1 cellular context compared by ENCODE assay signal in the genomic region with DNA sequence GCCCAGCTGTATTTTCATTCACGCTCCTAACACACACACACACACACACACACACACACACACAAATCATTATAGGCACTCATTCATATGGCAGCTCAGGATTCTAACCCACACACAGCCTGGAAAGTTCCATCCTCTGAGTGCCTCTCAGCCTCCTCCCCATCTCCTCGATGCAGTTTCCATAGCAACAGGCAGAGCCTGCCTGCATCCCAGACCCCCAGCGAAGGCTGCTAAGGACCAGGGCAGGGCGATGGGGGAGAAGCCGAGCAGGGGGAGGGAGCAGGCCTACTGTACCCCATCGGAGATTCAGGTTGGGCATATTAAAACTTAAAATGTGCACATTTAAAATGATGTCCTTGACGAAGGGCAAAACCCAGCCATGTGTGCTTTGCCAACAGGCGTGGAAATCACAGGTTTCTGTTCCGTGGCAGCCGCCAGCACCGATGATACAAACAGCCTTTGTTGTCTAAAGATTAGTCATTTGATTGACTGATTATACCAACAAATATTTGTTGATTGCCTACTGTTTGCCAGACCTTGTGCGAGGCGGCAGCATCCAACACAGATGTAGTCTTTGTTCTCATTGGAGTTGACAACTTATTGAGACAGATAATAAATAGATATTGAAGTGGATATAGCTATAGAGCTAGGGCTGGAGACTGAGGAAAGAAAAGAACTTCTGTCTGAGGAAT.
TF ChIP-seq lines count a peak whose summit lies in the region.

No MANE protein-coding gene starts in this region.

TF ChIP-seq in HepG2, 621 proteins besides CTCF, POLR2A, EP300 and RAD21 (continued from another document and continues in another):
- TF ChIP-seq FUBP1 (CRISPR knock-in tag; IDR thresholded peaks at IDR 0.05; ENCODE audit: borderline replicate concordance) (no peak), ZMYM2 (CRISPR knock-in tag; IDR thresholded peaks at IDR 0.05) (no peak), ZMAT5 (CRISPR knock-in tag; IDR thresholded peaks at IDR 0.05; ENCODE audit: borderline replicate concordance, low read depth) (no peak), PAF1 (CRISPR knock-in tag; IDR thresholded peaks at IDR 0.05) (no peak), ZNF484 (CRISPR knock-in tag; IDR thresholded peaks at IDR 0.05; ENCODE audit: borderline replicate concordance, low read depth) (no peak), SPEN (CRISPR knock-in tag; IDR thresholded peaks at IDR 0.05; ENCODE audit: low read depth) (no peak), ZNF607 (CRISPR knock-in tag; IDR thresholded peaks at IDR 0.05; ENCODE audit: borderline replicate concordance) (no peak), MIER2 (CRISPR knock-in tag; IDR thresholded peaks at IDR 0.05) (no peak), GTF3A (CRISPR knock-in tag; conservative IDR thresholded peaks at IDR 0.05) (no peak), KLF13 (CRISPR knock-in tag; IDR thresholded peaks at IDR 0.05) (no peak), SSRP1 (CRISPR knock-in tag; IDR thresholded peaks at IDR 0.05) (no peak), ZNF253 (CRISPR knock-in tag; IDR thresholded peaks at IDR 0.05; ENCODE audit: borderline replicate concordance) (no peak), ZFX (CRISPR knock-in tag; IDR thresholded peaks at IDR 0.05; ENCODE audit: low read depth) (no peak), ZNF276 (CRISPR knock-in tag; IDR thresholded peaks at IDR 0.05; ENCODE audit: low read depth) (no peak), HOMEZ (CRISPR knock-in tag; IDR thresholded peaks at IDR 0.05; ENCODE audit: low read depth) (no peak), ZNF17 (CRISPR knock-in tag; IDR thresholded peaks at IDR 0.05) (no peak), KDM3A (CRISPR knock-in tag; IDR thresholded peaks at IDR 0.05; ENCODE audit: low read depth) (no peak), MYPOP (CRISPR knock-in tag; IDR thresholded peaks at IDR 0.05) (no peak), MAF1 (CRISPR knock-in tag; IDR thresholded peaks at IDR 0.05; ENCODE audit: borderline replicate concordance) (no peak), ZNF589 (CRISPR knock-in tag; conservative IDR thresholded peaks at IDR 0.05) (no peak), RFXAP (CRISPR knock-in tag; IDR thresholded peaks at IDR 0.05; ENCODE audit: borderline replicate concordance) (no peak), IKZF4 (CRISPR knock-in tag; IDR thresholded peaks at IDR 0.05; ENCODE audit: borderline replicate concordance, low read depth, not compliant biosample characterization) (no peak), ZNF232 (CRISPR knock-in tag; IDR thresholded peaks at IDR 0.05; ENCODE audit: borderline replicate concordance) (no peak)
- TF ChIP-seq, protein P1, sequence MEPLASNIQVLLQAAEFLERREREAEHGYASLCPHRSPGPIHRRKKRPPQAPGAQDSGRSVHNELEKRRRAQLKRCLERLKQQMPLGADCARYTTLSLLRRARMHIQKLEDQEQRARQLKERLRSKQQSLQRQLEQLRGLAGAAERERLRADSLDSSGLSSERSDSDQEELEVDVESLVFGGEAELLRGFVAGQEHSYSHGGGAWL (CRISPR knock-in tag; IDR thresholded peaks at IDR 0.05), result no peak
- TF ChIP-seq, protein P2, sequence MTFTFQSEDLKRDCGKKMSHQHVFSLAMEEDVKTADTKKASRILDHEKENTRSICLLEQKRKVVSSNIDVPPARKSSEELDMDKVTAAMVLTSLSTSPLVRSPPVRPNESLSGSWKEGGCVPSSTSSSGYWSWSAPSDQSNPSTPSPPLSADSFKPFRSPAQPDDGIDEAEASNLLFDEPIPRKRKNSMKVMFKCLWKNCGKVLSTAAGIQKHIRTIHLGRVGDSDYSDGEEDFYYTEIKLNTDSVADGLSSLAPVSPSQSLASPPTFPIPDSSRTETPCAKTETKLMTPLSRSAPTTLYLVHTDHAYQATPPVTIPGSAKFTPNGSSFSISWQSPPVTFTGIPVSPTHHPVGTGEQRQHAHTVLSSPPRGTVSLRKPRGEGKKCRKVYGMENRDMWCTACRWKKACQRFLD (CRISPR knock-in tag; IDR thresholded peaks at IDR 0.05; ENCODE audit: borderline replicate concordance), result no peak
- TF ChIP-seq, protein P3, sequence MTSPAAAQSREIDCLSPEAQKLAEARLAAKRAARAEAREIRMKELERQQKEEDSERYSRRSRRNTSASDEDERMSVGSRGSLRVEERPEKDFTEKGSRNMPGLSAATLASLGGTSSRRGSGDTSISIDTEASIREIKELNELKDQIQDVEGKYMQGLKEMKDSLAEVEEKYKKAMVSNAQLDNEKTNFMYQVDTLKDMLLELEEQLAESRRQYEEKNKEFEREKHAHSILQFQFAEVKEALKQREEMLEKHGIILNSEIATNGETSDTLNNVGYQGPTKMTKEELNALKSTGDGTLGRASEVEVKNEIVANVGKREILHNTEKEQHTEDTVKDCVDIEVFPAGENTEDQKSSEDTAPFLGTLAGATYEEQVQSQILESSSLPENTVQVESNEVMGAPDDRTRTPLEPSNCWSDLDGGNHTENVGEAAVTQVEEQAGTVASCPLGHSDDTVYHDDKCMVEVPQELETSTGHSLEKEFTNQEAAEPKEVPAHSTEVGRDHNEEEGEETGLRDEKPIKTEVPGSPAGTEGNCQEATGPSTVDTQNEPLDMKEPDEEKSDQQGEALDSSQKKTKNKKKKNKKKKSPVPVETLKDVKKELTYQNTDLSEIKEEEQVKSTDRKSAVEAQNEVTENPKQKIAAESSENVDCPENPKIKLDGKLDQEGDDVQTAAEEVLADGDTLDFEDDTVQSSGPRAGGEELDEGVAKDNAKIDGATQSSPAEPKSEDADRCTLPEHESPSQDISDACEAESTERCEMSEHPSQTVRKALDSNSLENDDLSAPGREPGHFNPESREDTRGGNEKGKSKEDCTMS (CRISPR knock-in tag; conservative IDR thresholded peaks at IDR 0.05), result no peak
- TF ChIP-seq, protein P4, sequence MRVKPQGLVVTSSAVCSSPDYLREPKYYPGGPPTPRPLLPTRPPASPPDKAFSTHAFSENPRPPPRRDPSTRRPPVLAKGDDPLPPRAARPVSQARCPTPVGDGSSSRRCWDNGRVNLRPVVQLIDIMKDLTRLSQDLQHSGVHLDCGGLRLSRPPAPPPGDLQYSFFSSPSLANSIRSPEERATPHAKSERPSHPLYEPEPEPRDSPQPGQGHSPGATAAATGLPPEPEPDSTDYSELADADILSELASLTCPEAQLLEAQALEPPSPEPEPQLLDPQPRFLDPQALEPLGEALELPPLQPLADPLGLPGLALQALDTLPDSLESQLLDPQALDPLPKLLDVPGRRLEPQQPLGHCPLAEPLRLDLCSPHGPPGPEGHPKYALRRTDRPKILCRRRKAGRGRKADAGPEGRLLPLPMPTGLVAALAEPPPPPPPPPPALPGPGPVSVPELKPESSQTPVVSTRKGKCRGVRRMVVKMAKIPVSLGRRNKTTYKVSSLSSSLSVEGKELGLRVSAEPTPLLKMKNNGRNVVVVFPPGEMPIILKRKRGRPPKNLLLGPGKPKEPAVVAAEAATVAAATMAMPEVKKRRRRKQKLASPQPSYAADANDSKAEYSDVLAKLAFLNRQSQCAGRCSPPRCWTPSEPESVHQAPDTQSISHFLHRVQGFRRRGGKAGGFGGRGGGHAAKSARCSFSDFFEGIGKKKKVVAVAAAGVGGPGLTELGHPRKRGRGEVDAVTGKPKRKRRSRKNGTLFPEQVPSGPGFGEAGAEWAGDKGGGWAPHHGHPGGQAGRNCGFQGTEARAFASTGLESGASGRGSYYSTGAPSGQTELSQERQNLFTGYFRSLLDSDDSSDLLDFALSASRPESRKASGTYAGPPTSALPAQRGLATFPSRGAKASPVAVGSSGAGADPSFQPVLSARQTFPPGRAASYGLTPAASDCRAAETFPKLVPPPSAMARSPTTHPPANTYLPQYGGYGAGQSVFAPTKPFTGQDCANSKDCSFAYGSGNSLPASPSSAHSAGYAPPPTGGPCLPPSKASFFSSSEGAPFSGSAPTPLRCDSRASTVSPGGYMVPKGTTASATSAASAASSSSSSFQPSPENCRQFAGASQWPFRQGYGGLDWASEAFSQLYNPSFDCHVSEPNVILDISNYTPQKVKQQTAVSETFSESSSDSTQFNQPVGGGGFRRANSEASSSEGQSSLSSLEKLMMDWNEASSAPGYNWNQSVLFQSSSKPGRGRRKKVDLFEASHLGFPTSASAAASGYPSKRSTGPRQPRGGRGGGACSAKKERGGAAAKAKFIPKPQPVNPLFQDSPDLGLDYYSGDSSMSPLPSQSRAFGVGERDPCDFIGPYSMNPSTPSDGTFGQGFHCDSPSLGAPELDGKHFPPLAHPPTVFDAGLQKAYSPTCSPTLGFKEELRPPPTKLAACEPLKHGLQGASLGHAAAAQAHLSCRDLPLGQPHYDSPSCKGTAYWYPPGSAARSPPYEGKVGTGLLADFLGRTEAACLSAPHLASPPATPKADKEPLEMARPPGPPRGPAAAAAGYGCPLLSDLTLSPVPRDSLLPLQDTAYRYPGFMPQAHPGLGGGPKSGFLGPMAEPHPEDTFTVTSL (CRISPR knock-in tag; IDR thresholded peaks at IDR 0.05; ENCODE audit: borderline replicate concordance), result no peak
- TF ChIP-seq, protein P5, sequence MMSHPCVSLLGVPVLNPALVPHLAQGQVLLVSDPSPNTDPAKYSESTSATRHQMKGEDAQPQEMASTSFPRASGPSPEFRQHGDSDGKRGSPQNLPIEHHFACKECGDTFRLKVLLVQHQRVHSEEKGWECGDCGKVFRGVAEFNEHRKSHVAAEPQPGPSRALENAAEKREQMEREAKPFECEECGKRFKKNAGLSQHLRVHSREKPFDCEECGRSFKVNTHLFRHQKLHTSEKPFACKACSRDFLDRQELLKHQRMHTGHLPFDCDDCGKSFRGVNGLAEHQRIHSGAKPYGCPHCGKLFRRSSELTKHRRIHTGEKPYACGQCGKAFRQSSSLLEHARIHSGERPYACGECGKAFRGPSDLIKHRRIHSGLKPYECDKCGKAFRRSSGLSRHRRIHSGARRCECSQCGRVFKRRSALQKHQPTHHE (CRISPR knock-in tag; IDR thresholded peaks at IDR 0.05; ENCODE audit: borderline replicate concordance), result no peak
- TF ChIP-seq, protein P6, sequence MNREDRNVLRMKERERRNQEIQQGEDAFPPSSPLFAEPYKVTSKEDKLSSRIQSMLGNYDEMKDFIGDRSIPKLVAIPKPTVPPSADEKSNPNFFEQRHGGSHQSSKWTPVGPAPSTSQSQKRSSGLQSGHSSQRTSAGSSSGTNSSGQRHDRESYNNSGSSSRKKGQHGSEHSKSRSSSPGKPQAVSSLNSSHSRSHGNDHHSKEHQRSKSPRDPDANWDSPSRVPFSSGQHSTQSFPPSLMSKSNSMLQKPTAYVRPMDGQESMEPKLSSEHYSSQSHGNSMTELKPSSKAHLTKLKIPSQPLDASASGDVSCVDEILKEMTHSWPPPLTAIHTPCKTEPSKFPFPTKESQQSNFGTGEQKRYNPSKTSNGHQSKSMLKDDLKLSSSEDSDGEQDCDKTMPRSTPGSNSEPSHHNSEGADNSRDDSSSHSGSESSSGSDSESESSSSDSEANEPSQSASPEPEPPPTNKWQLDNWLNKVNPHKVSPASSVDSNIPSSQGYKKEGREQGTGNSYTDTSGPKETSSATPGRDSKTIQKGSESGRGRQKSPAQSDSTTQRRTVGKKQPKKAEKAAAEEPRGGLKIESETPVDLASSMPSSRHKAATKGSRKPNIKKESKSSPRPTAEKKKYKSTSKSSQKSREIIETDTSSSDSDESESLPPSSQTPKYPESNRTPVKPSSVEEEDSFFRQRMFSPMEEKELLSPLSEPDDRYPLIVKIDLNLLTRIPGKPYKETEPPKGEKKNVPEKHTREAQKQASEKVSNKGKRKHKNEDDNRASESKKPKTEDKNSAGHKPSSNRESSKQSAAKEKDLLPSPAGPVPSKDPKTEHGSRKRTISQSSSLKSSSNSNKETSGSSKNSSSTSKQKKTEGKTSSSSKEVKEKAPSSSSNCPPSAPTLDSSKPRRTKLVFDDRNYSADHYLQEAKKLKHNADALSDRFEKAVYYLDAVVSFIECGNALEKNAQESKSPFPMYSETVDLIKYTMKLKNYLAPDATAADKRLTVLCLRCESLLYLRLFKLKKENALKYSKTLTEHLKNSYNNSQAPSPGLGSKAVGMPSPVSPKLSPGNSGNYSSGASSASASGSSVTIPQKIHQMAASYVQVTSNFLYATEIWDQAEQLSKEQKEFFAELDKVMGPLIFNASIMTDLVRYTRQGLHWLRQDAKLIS (CRISPR knock-in tag; IDR thresholded peaks at IDR 0.05), result no peak
